In genomic region chr20:20452254-20452676, GRCh38 we compare ENCODE assay signal across 8 cellular contexts.
DNase-seq lines count a peak whose midpoint lies in the region; ATAC-seq and TF ChIP-seq lines count a peak whose summit lies in the region.

No MANE protein-coding gene starts in this region.

- no peak for TF ChIP-seq CTCF in brain (conservative IDR thresholded peaks at IDR 0.05)

- H3K27ac Mint-ChIP-seq in T-helper 2 cell treated with Interferon-gamma antibody and Interleukin-4, amounts not matched to agents 5 μg/mL and 100 μg/mL, for 36 hours: no peak overlapping the region
- peak overlapping the region; percentile 90 to 98 (median 94) for H3K27ac Mint-ChIP-seq in brain

- H3K4me1 Mint-ChIP-seq in T-helper 2 cell treated with Interferon-gamma antibody and Interleukin-4, amounts not matched to agents 5 μg/mL and 100 μg/mL, for 36 hours (ENCODE audit: low read depth): peaks cover 14% of the 10 kb centered on the region
- H3K4me1 Mint-ChIP-seq in brain: peaks cover 91% of the 10 kb centered on the region

- no peaks in the 10 kb centered on the region for H3K27me3 Mint-ChIP-seq in T-helper 2 cell treated with Interferon-gamma antibody and Interleukin-4, amounts not matched to agents 5 μg/mL and 100 μg/mL, for 36 hours (ENCODE audit: low read depth)
- no peaks in the 10 kb centered on the region for H3K27me3 Mint-ChIP-seq in brain

- peak overlapping the region; percentile 55 for H3K4me3 Mint-ChIP-seq in T-helper 2 cell treated with Interferon-gamma antibody and Interleukin-4, amounts not matched to agents 5 μg/mL and 100 μg/mL, for 36 hours
- peak overlapping the region; percentile 72 to 82 (median 81) for H3K4me3 Mint-ChIP-seq in brain

- ATAC-seq in GM19467 (IDR thresholded peaks at IDR 0.05; ENCODE audit: unreplicated experiment) (peak; percentile 94), HG03565 (IDR thresholded peaks at IDR 0.05; ENCODE audit: unreplicated experiment) (peak; percentile 77)

- peaks cover 5% of the 10 kb centered on the region for H3K36me3 Mint-ChIP-seq in T-helper 2 cell treated with Interferon-gamma antibody and Interleukin-4, amounts not matched to agents 5 μg/mL and 100 μg/mL, for 36 hours (ENCODE audit: low read depth)
- peaks cover 11% of the 10 kb centered on the region for H3K36me3 Mint-ChIP-seq in brain

- no peaks in the 10 kb centered on the region for H3K9me3 Mint-ChIP-seq in T-helper 2 cell treated with Interferon-gamma antibody and Interleukin-4, amounts not matched to agents 5 μg/mL and 100 μg/mL, for 36 hours
- H3K9me3 Mint-ChIP-seq in brain: no peaks in the 10 kb centered on the region

- DNase-seq in COLO668 (lab: John Stamatoyannopoulos, UW; ENCODE audit: unreplicated experiment) (peak; percentile 74), inferior parietal cortex (ENCODE audit: extremely low spot score) (peak; percentile 87), NAMALWA (ENCODE audit: low spot score) (no peak)
- peak; percentile 66 for DNase-seq in T-helper 2 cell treated with Interferon-gamma antibody and Interleukin-4, amounts not matched to agents 5 μg/mL and 100 μg/mL, for 36 hours (ENCODE audit: low spot score)
- DNase-seq in stimulated activated CD4-positive, alpha-beta T cell treated with anti-CD3 and anti-CD28 coated beads, Interleukin-2, amount 100 ng/mL, for 4 hours (ENCODE audit: low read depth): peak; percentile 29
